In the genomic region with DNA sequence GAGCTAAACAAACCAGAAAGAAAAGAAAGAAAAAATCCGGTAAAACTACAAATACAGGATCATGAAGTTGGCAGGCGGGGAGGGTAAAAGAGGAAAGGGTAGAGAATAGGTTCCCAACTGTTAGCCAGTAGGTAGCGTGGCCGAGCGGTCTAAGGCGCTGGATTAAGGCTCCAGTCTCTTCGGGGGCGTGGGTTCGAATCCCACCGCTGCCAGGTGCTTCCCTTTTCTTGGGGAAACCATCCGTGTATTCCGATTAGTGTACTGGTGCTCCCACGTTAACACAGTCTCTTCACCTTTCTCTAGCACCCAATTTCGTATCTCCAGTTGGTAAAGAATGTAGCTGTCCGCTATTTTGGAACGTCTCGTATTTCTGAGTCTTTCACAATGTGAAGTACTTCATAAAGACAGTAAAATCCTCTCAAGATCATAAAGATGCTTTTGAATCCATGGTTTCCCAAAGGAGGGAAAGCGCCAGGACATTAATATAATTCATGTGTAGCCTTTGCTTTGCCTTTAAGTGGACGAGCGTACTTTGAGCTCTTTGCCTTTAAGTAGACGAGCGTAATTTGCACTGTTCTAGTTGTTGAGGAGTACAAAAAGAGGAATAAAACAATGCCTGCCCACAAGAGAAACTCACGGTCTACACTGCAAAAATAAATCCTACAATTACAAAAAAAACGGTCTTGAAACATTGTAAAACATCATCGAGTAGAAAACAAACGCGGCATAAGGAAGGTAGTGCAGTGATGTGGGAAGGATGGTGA, we compare ENCODE assay signal across 8 cellular contexts. TPM values are rescaled to one million over a fixed set of nuclear protein-coding genes. Genes with fewer than 3 reads are reported as not detected.
DNase-seq lines count a peak whose midpoint lies in the region; ATAC-seq and TF ChIP-seq lines count a peak whose summit lies in the region.

No MANE protein-coding gene starts in this region.

- peak; percentile 7 to 12 for ATAC-seq in activated CD4-positive, CD25-positive, alpha-beta regulatory T cell treated with anti-CD3 and anti-CD28 coated beads, Interleukin-2, amount 50 U/mL, for 24 hours
- ATAC-seq in GM18519 (IDR thresholded peaks at IDR 0.05; ENCODE audit: low FRiP score, unreplicated experiment), result no peak

- DNase-seq in AG09319 (ENCODE audit: extremely low read depth, low read depth), result peak; percentile 44
- DNase-seq in H4 (ENCODE audit: low spot score), result peak; percentile 80
- peak; percentile 79 to 84 for DNase-seq in NCI-H446 (lab: John Stamatoyannopoulos, UW)
- peak; percentile 68 for DNase-seq in cerebellum (ENCODE audit: low spot score)
- DNase-seq in kidney glomerular epithelial cell (lab: John Stamatoyannopoulos, UW), result peak; percentile 80
- peak; percentile 90 for DNase-seq in stimulated activated CD4-positive, alpha-beta T cell treated with anti-CD3 and anti-CD28 coated beads, Interleukin-15, amount 100 ng/mL, for 24 hours

- TF ChIP-seq CTCF in AG09319 (IDR thresholded peaks at IDR 0.05; ENCODE audit: low read depth, low read length), result no peak

RNA-seq across cellular contexts. Expression of a gene that starts 19.0 kb away (rescaled TPM):
- total RNA-seq in H4 (2014; rRNA removed; shearing (Covaris generic)), result not detected in 2 replicates
- not detected for total RNA-seq in cerebellum

RNA-seq across cellular contexts. Expression of a gene that starts 22.4 kb away (rescaled TPM):
- not detected in 2 replicates for total RNA-seq in H4 (2014; rRNA removed; shearing (Covaris generic))
- not detected for total RNA-seq in cerebellum

RNA-seq across cellular contexts. Expression of a gene that starts 31.3 kb away (rescaled TPM):
- total RNA-seq in H4 (2014; rRNA removed; shearing (Covaris generic)), result not detected in 2 replicates
- total RNA-seq in cerebellum, result not detected

RNA-seq across cellular contexts. Expression of a gene that starts 49.3 kb away (rescaled TPM):
- total RNA-seq in H4 (2014; rRNA removed; shearing (Covaris generic)), result not detected in 2 replicates
- total RNA-seq in cerebellum, result not detected
